ENCODE assay signal across 25 cellular contexts in the genomic region with DNA sequence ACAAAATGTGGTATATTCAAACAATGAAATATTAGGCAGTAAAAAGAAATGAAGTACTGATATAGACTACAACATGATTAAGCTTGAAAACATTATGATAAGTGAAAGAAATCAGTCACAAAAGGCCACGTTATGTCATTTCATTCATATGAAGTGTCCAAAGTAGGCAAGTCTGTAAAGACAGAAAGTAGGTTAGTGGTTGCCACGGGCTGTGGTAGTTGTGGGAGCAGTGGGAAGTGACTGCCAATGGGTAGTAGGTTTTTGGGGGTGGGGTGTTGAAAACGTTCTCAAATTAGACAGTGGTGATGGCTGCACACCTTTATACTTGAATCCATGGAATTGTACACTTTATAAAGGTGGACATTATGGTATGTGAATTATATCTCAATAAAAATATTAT. TPM values are rescaled to one million over a fixed set of nuclear protein-coding genes. Genes with fewer than 3 reads are reported as not detected.
"Had no signal": no experiment of that assay in that cellular context is flagged by ENCODE, and none has a peak within 500 bp of the region (broad histone marks: within the 10 kb centered on the region; RNA-seq: fewer than 3 reads in every experiment).

No MANE protein-coding gene starts in this region.

- ATAC-seq: Panc1 had no signal

- H3K9me3 Mint-ChIP-seq: activated CD4-positive, alpha-beta T cell treated with anti-CD3 and anti-CD28 coated beads, Interleukin-2, amount 10 ng/mL, durations not matched to agents 24 days and 14 days; activated naive CD4-positive, alpha-beta T cell treated with anti-CD3 and anti-CD28 coated beads, Interleukin-2, amount 10 ng/mL, durations not matched to agents 7 days and 5 days; activated naive CD8-positive, alpha-beta T cell treated with anti-CD3 and anti-CD28 coated beads, Interleukin-2, amount 10 ng/mL, durations not matched to agents 7 days and 5 days; central memory CD8-positive, alpha-beta T cell; IgD-negative memory B cell had no signal

- H3K27ac Mint-ChIP-seq: activated CD4-positive, alpha-beta T cell treated with anti-CD3 and anti-CD28 coated beads, Interleukin-2, amount 10 ng/mL, durations not matched to agents 24 days and 14 days; activated naive CD4-positive, alpha-beta T cell treated with anti-CD3 and anti-CD28 coated beads, Interleukin-2, amount 10 ng/mL, durations not matched to agents 7 days and 5 days; activated naive CD8-positive, alpha-beta T cell treated with anti-CD3 and anti-CD28 coated beads, Interleukin-2, amount 10 ng/mL, durations not matched to agents 7 days and 5 days; IgD-negative memory B cell had no signal

- DNase-seq: activated CD4-positive, alpha-beta T cell treated with anti-CD3 and anti-CD28 coated beads for 1 hour; activated CD4-positive, alpha-beta T cell treated with anti-CD3 and anti-CD28 coated beads, Interleukin-2, amount 10 ng/mL, durations not matched to agents 24 days and 14 days; activated CD4-positive, alpha-beta T cell treated with anti-CD3 and anti-CD28 coated beads, Interleukin-2, amount 50 U/mL, for 4 hours; activated CD4-positive, CD25-positive, alpha-beta regulatory T cell; activated CD8-positive, alpha-beta memory T cell treated with anti-CD3 and anti-CD28 coated beads, Interleukin-2, amount 50 U/mL, for 4 hours; activated gamma-delta T cell treated with Interleukin-2 at 50 U/mL for 16 hours; activated naive CD4-positive, alpha-beta T cell treated with anti-CD3 and anti-CD28 coated beads, Interleukin-2, amount 10 ng/mL, durations not matched to agents 7 days and 5 days; activated naive CD8-positive, alpha-beta T cell treated with anti-CD3 and anti-CD28 coated beads, Interleukin-2, amount 10 ng/mL, durations not matched to agents 7 days and 5 days; amygdala; Karpas-422; KBM-7; NCI-H1105; NCI-H1417 treated with DMSO at 0.1 percent for 48 hours; NCI-H1930; NCI-H2081 treated with DMSO at 0.1 percent for 48 hours; NCI-H226; SHP77; SJCRH30; T1000; WERI-Rb-1 had no signal

- H3K4me3 Mint-ChIP-seq: activated CD4-positive, alpha-beta T cell treated with anti-CD3 and anti-CD28 coated beads, Interleukin-2, amount 10 ng/mL, durations not matched to agents 24 days and 14 days; activated naive CD4-positive, alpha-beta T cell treated with anti-CD3 and anti-CD28 coated beads, Interleukin-2, amount 10 ng/mL, durations not matched to agents 7 days and 5 days; activated naive CD8-positive, alpha-beta T cell treated with anti-CD3 and anti-CD28 coated beads, Interleukin-2, amount 10 ng/mL, durations not matched to agents 7 days and 5 days; central memory CD8-positive, alpha-beta T cell; IgD-negative memory B cell had no signal

- H3K4me1 Mint-ChIP-seq: activated CD4-positive, alpha-beta T cell treated with anti-CD3 and anti-CD28 coated beads, Interleukin-2, amount 10 ng/mL, durations not matched to agents 24 days and 14 days; activated naive CD4-positive, alpha-beta T cell treated with anti-CD3 and anti-CD28 coated beads, Interleukin-2, amount 10 ng/mL, durations not matched to agents 7 days and 5 days; central memory CD8-positive, alpha-beta T cell; IgD-negative memory B cell had no signal

- H3K27me3 Mint-ChIP-seq: activated CD4-positive, alpha-beta T cell treated with anti-CD3 and anti-CD28 coated beads, Interleukin-2, amount 10 ng/mL, durations not matched to agents 24 days and 14 days; central memory CD8-positive, alpha-beta T cell had no signal

- H3K36me3 Mint-ChIP-seq: activated naive CD4-positive, alpha-beta T cell treated with anti-CD3 and anti-CD28 coated beads, Interleukin-2, amount 10 ng/mL, durations not matched to agents 7 days and 5 days; activated naive CD8-positive, alpha-beta T cell treated with anti-CD3 and anti-CD28 coated beads, Interleukin-2, amount 10 ng/mL, durations not matched to agents 7 days and 5 days; IgD-negative memory B cell had no signal

RNA-seq across cellular contexts. Expression of gene GALNT15, which starts 12.1 kb away (rescaled TPM):
- total RNA-seq: activated CD4-positive, alpha-beta T cell treated with anti-CD3 and anti-CD28 coated beads, Interleukin-2, amount 10 ng/mL, durations not matched to agents 24 days and 14 days; activated naive CD8-positive, alpha-beta T cell treated with anti-CD3 and anti-CD28 coated beads, Interleukin-2, amount 10 ng/mL, durations not matched to agents 7 days and 5 days; T-helper 1 cell treated with Interleukin-12 subunit alpha and Interleukin-12 subunit beta and Interleukin-4 antibody, amounts not matched to agents 30 ng/mL and 1 ng/mL, for 36 hours; T-helper 2 cell treated with Interferon-gamma antibody and Interleukin-4, amounts not matched to agents 100 ng/mL and 5 ng/mL, for 36 hours had no signal
